In genomic region chr19:9939301-9939913, GRCh38 we compare ENCODE assay signal across 22 cellular contexts. TPM values are rescaled to one million over a fixed set of nuclear protein-coding genes. Genes with fewer than 3 reads are reported as not detected.
DNase-seq lines count a peak whose midpoint lies in the region; ATAC-seq and TF ChIP-seq lines count a peak whose summit lies in the region.
"Had no signal": no experiment of that assay in that cellular context is flagged by ENCODE, and none has a peak within 500 bp of the region (broad histone marks: within the 10 kb centered on the region; RNA-seq: fewer than 3 reads in every experiment).

No MANE protein-coding gene starts in this region.

- ATAC-seq in GM23338: peak; percentile 10
- ATAC-seq in GM18907 (IDR thresholded peaks at IDR 0.05; ENCODE audit: unreplicated experiment): no peak
- no peak for ATAC-seq in GM18870 (IDR thresholded peaks at IDR 0.05; ENCODE audit: unreplicated experiment)
- ATAC-seq: left cardiac atrium; stimulated activated effector memory CD8-positive, alpha-beta T cell treated with anti-CD3 and anti-CD28 coated beads, Interleukin-12 subunit alpha, Interleukin-12 subunit beta, amount 100 ng/mL, for 72 hours had no signal

- H3K9ac ChIP-seq in SK-N-SH: no peak overlapping the region
- H3K9ac ChIP-seq in endodermal cell (ENCODE audit: extremely low read depth, low read length, poor library complexity, severe bottlenecking): no peak overlapping the region
- H3K9ac ChIP-seq in neural progenitor cell: no peak overlapping the region

- H3K4me1 ChIP-seq in GM23338 (ENCODE audit: insufficient read depth) (peaks cover 11% of the 10 kb centered on the region), SK-N-SH (ENCODE audit: control insufficient read depth in 1 of 2, insufficient read depth in 2 of 2, low read depth in 1 of 2, low read length in 1 of 2) (peaks cover 4 to 15% of the 10 kb centered on the region in 2 experiments; a peak in 3 of 4 replicates), endodermal cell (ENCODE audit: control insufficient read depth, insufficient read depth, low read length) (no peaks in the 10 kb centered on the region), neural progenitor cell (peaks cover 10% of the 10 kb centered on the region)
- H3K4me1 ChIP-seq: SJCRH30 had no signal

- no peak for TF ChIP-seq RAD21 in SK-N-SH (IDR thresholded peaks at IDR 0.05; ENCODE audit: low read length)

- H2AFZ ChIP-seq in GM23338 (no peak overlapping the region), SK-N-SH (ENCODE audit: low read depth) (no peak overlapping the region), neural progenitor cell (replicated peaks) (no peak overlapping the region)

- no peak overlapping the region for H3K27ac ChIP-seq in GM23338 (ENCODE audit: low read depth)
- no peak overlapping the region for H3K27ac ChIP-seq in SK-N-SH (ENCODE audit: low read depth in 2 of 2, low read length in 1 of 2)
- H3K27ac ChIP-seq in endodermal cell (ENCODE audit: low read depth, low read length): no peak overlapping the region
- no peak overlapping the region for H3K27ac ChIP-seq in neural progenitor cell
- H3K27ac ChIP-seq: SJCRH30 had no signal

- H3K9me3 ChIP-seq in SK-N-SH (no peaks in the 10 kb centered on the region), endodermal cell (ENCODE audit: control insufficient read depth, low read length) (no peaks in the 10 kb centered on the region), neural progenitor cell (ENCODE audit: low read depth) (no peaks in the 10 kb centered on the region)
- H3K9me3 ChIP-seq: SJCRH30 had no signal

- no peak for TF ChIP-seq EP300 in SK-N-SH (IDR thresholded peaks at IDR 0.05; ENCODE audit: borderline replicate concordance in 1 of 2, low read depth in 1 of 2, low read length in 1 of 2)

- POLR2A ChIA-PET in SK-N-SH (lab: Yijun Ruan, JAX): no interaction called here

- H3K4me1 Mint-ChIP-seq in GM23338 (peaks cover 21% of the 10 kb centered on the region), endodermal cell (peaks cover 13% of the 10 kb centered on the region), neural progenitor cell (peaks cover 20% of the 10 kb centered on the region)

- H3K27ac Mint-ChIP-seq in GM23338 (no peak overlapping the region), endodermal cell (no peak overlapping the region), neural progenitor cell (no peak overlapping the region)
- H3K27ac Mint-ChIP-seq: stimulated activated effector memory CD8-positive, alpha-beta T cell treated with anti-CD3 and anti-CD28 coated beads, Interleukin-12 subunit alpha, Interleukin-12 subunit beta, amount 100 ng/mL, for 72 hours had no signal

- peak overlapping the region; percentile 23; the same call in 1 of the 2 replicates for H3K4me2 ChIP-seq in GM23338
- H3K4me2 ChIP-seq in SK-N-SH: no peak overlapping the region
- no peak overlapping the region for H3K4me2 ChIP-seq in neural progenitor cell

- 33% methylated on average over 3 of the region's 3 CpGs for WGBS in SK-N-SH (ENCODE audit: low lambda C conversion rate)
- 53 to 81% methylated on average over 2 to 3 of the region's 3 CpGs for WGBS in endodermal cell (ENCODE audit: insufficient coverage in 1 of 2, insufficient read length in 1 of 2), 2 experiments

- H3F3A ChIP-seq in GM23338 (replicated peaks; ENCODE audit: low read depth) (0 out of 2 replicates have a peak, but pooled peaks cover 2% of the 10 kb centered on the region), SK-N-SH (replicated peaks; ENCODE audit: insufficient read depth) (peaks cover 7% of the 10 kb centered on the region), neural progenitor cell (ENCODE audit: low read depth) (peaks cover 20% of the 10 kb centered on the region)

- peaks cover 20% of the 10 kb centered on the region for H3K27me3 Mint-ChIP-seq in GM23338 (ENCODE audit: insufficient read depth, low read depth, poor library complexity)
- peaks cover 52% of the 10 kb centered on the region for H3K27me3 Mint-ChIP-seq in endodermal cell (ENCODE audit: insufficient read depth)
- peaks cover 30% of the 10 kb centered on the region for H3K27me3 Mint-ChIP-seq in neural progenitor cell (ENCODE audit: insufficient read depth, low read depth)

- peak; percentile 61 for DNase-seq in GM23338 (ENCODE audit: low spot score)
- DNase-seq in SK-N-SH: no peak
- DNase-seq in endodermal cell: peak; percentile 63
- peak; percentile 36 for DNase-seq in neural progenitor cell (ENCODE audit: low spot score)
- DNase-seq in D341Med (ENCODE audit: low spot score): no peak
- no peak for DNase-seq in activated CD4-positive, alpha-beta T cell treated with anti-CD3 and anti-CD28 coated beads for 48 hours
- DNase-seq: activated CD4-positive, alpha-beta T cell treated with anti-CD3 and anti-CD28 coated beads for 1 hour; amygdala; C1 segment of cervical spinal cord; DMS 273 treated with DMSO at 0.1 percent for 48 hours; foreskin melanocyte; KBM-7; left cardiac atrium; NCI-H1092; NCI-H2081 treated with DMSO at 0.1 percent for 48 hours; NCI-H524; retina; SJCRH30; T-helper 2 cell had no signal

- H3K9me3 Mint-ChIP-seq in GM23338 (peaks cover 15% of the 10 kb centered on the region), endodermal cell (peaks cover 4% of the 10 kb centered on the region), neural progenitor cell (peaks cover 8% of the 10 kb centered on the region)

- H3K36me3 ChIP-seq in GM23338 (ENCODE audit: insufficient read depth): no peaks in the 10 kb centered on the region
- no peaks in the 10 kb centered on the region for H3K36me3 ChIP-seq in SK-N-SH (replicated peaks in 1 of 2; ENCODE audit: control insufficient read depth in 1 of 2, insufficient read depth in 2 of 2, low read length in 1 of 2)
- no peaks in the 10 kb centered on the region for H3K36me3 ChIP-seq in endodermal cell (ENCODE audit: control insufficient read depth, insufficient read depth, low read length)
- no peaks in the 10 kb centered on the region for H3K36me3 ChIP-seq in neural progenitor cell
- H3K36me3 ChIP-seq: SJCRH30 had no signal

- no peaks in the 10 kb centered on the region for H4K20me1 ChIP-seq in GM23338 (replicated peaks; ENCODE audit: insufficient read depth)
- H4K20me1 ChIP-seq in SK-N-SH (ENCODE audit: insufficient read depth): no peaks in the 10 kb centered on the region
- H4K20me1 ChIP-seq in neural progenitor cell (ENCODE audit: low read depth): peaks cover 5% of the 10 kb centered on the region

- CTCF ChIA-PET in SK-N-SH (lab: Yijun Ruan, JAX): interaction anchor here (0.6 to 2.1 kb wide), 6 partner anchors 9 to 88 kb away, joined by 3 to 10 read pairs (median 4); no protein-coding TSS in a partner anchor

- peaks cover 14% of the 10 kb centered on the region for H3K79me2 ChIP-seq in GM23338 (replicated peaks; ENCODE audit: insufficient read depth)
- no peaks in the 10 kb centered on the region for H3K79me2 ChIP-seq in SK-N-SH (ENCODE audit: insufficient read depth)
- no peaks in the 10 kb centered on the region for H3K79me2 ChIP-seq in neural progenitor cell (ENCODE audit: low read depth)

- peaks cover 2% of the 10 kb centered on the region; the same call in 1 of the 3 replicates for H3K36me3 Mint-ChIP-seq in GM23338 (ENCODE audit: low read depth)
- no peaks in the 10 kb centered on the region for H3K36me3 Mint-ChIP-seq in endodermal cell (ENCODE audit: low read depth)
- no peaks in the 10 kb centered on the region for H3K36me3 Mint-ChIP-seq in neural progenitor cell

- H3K4me3 ChIP-seq in GM23338 (no peak overlapping the region), SK-N-SH (ENCODE audit: low read depth in 2 of 2, low read length in 1 of 2) (no peak overlapping the region), endodermal cell (ENCODE audit: low read length) (no peak overlapping the region), neural progenitor cell (no peak overlapping the region)
- H3K4me3 ChIP-seq: SJCRH30 had no signal

- H3K9me2 ChIP-seq in GM23338 (ENCODE audit: insufficient read depth) (peaks cover 5% of the 10 kb centered on the region; the same call in 1 of the 2 replicates), SK-N-SH (no peaks in the 10 kb centered on the region)

- H3K4me3 Mint-ChIP-seq in GM23338: no peak overlapping the region
- no peak overlapping the region for H3K4me3 Mint-ChIP-seq in endodermal cell
- no peak overlapping the region for H3K4me3 Mint-ChIP-seq in neural progenitor cell
- H3K4me3 Mint-ChIP-seq: stimulated activated effector memory CD8-positive, alpha-beta T cell treated with anti-CD3 and anti-CD28 coated beads, Interleukin-12 subunit alpha, Interleukin-12 subunit beta, amount 100 ng/mL, for 72 hours had no signal

- no peak for TF ChIP-seq CTCF in GM23338 (conservative IDR thresholded peaks at IDR 0.05; ENCODE audit: low read depth in 2 of 2)
- TF ChIP-seq CTCF in SK-N-SH (IDR thresholded peaks at IDR 0.05): no peak
- no peak for TF ChIP-seq CTCF in endodermal cell (conservative IDR thresholded peaks at IDR 0.05)
- TF ChIP-seq CTCF in neural progenitor cell (IDR thresholded peaks at IDR 0.05): no peak

- no peaks in the 10 kb centered on the region for H3K27me3 ChIP-seq in GM23338 (ENCODE audit: insufficient read depth)
- H3K27me3 ChIP-seq in SK-N-SH (ENCODE audit: insufficient read depth): peaks cover 23% of the 10 kb centered on the region; the same call in 1 of the 2 replicates
- H3K27me3 ChIP-seq in endodermal cell (ENCODE audit: control insufficient read depth, insufficient read depth, low read length, poor library complexity, severe bottlenecking): peaks cover 20% of the 10 kb centered on the region
- H3K27me3 ChIP-seq in neural progenitor cell: peaks cover 31% of the 10 kb centered on the region
- H3K27me3 ChIP-seq: SJCRH30 had no signal

TF ChIP-seq in GM23338, 12 proteins besides CTCF, POLR2A, EP300 and RAD21 (continues in another document):
- TF ChIP-seq ZNF331 (CRISPR knock-in tag; IDR thresholded peaks at IDR 0.05; ENCODE audit: low read depth): no peak
- TF ChIP-seq JUNB (IDR thresholded peaks at IDR 0.05; ENCODE audit: unreplicated experiment): no peak
- TF ChIP-seq STAT1 (IDR thresholded peaks at IDR 0.05; ENCODE audit: unreplicated experiment): no peak

TF ChIP-seq in SK-N-SH, 30 proteins besides CTCF, POLR2A, EP300 and RAD21 (continues in another document):
- TF ChIP-seq MAX (IDR thresholded peaks at IDR 0.05; ENCODE audit: low read depth): no peak

RNA-seq across cellular contexts. Expression of gene OLFM2, which starts 3.1 kb away (rescaled TPM):
- 117 and 125 TPM in 2 replicates for total RNA-seq in GM23338 (2014; rRNA removed; shearing (Covaris generic))
- polyA plus RNA-seq in GM23338 (2016; fragmentation: Nextera tagmentation; extraction: Ambion mirVana) (58.1 and 62.1 TPM in 2 replicates), SK-N-SH (2012; rRNA removed) (8.2 and 10.7 TPM in 2 replicates)
- polyA plus RNA-seq in SK-N-SH (2012; cell fraction: cytosol; rRNA removed): 4.2 and 7.2 TPM in 2 replicates
- 3.0 and 4.0 TPM in 2 replicates for polyA plus RNA-seq in SK-N-SH (2012; cell fraction: nucleus; rRNA removed)
- total RNA-seq in endodermal cell (10 to 100 TPM; 33.1 to 58.1 TPM), neural progenitor cell (ENCODE audit: low replicate concordance) (11.4 and 26.4 TPM in 2 replicates)
- 43.7 TPM for polyA plus RNA-seq in endodermal cell (2013, experiment 1 of 2)
- polyA plus RNA-seq in endodermal cell (2013, experiment 2 of 2): 40.9 TPM

Comparison
In these comparisons a context has a peak if more than half of its experiments do, and no peak if none do; other contexts are left out.
1. DNase-seq: peak in GM23338 (single experiment), endodermal cell (single experiment) and neural progenitor cell (single experiment); none in SK-N-SH (single experiment), D341Med (single experiment) and activated CD4-positive, alpha-beta T cell treated with anti-CD3 and anti-CD28 coated beads for 48 hours (single experiment).